ENCODE assay signal across 1 cellular context in genomic region chr19:38661996-38662395, GRCh38.
TF ChIP-seq lines count a peak whose summit lies in the region.

No MANE protein-coding gene starts in this region.

TF ChIP-seq in HepG2, 621 proteins besides CTCF, POLR2A, EP300 and RAD21:
- TF ChIP-seq, protein P1, sequence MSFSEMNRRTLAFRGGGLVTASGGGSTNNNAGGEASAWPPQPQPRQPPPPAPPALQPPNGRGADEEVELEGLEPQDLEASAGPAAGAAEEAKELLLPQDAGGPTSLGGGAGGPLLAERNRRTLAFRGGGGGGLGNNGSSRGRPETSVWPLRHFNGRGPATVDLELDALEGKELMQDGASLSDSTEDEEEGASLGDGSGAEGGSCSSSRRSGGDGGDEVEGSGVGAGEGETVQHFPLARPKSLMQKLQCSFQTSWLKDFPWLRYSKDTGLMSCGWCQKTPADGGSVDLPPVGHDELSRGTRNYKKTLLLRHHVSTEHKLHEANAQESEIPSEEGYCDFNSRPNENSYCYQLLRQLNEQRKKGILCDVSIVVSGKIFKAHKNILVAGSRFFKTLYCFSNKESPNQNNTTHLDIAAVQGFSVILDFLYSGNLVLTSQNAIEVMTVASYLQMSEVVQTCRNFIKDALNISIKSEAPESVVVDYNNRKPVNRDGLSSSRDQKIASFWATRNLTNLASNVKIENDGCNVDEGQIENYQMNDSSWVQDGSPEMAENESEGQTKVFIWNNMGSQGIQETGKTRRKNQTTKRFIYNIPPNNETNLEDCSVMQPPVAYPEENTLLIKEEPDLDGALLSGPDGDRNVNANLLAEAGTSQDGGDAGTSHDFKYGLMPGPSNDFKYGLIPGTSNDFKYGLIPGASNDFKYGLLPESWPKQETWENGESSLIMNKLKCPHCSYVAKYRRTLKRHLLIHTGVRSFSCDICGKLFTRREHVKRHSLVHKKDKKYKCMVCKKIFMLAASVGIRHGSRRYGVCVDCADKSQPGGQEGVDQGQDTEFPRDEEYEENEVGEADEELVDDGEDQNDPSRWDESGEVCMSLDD (CRISPR knock-in tag; IDR thresholded peaks at IDR 0.05; ENCODE audit: borderline replicate concordance): no peak
- no peak for TF ChIP-seq ZNF318 (CRISPR knock-in tag; IDR thresholded peaks at IDR 0.05)
- no peak for TF ChIP-seq ZNF230 (CRISPR knock-in tag; IDR thresholded peaks at IDR 0.05)
- TF ChIP-seq, protein P2, sequence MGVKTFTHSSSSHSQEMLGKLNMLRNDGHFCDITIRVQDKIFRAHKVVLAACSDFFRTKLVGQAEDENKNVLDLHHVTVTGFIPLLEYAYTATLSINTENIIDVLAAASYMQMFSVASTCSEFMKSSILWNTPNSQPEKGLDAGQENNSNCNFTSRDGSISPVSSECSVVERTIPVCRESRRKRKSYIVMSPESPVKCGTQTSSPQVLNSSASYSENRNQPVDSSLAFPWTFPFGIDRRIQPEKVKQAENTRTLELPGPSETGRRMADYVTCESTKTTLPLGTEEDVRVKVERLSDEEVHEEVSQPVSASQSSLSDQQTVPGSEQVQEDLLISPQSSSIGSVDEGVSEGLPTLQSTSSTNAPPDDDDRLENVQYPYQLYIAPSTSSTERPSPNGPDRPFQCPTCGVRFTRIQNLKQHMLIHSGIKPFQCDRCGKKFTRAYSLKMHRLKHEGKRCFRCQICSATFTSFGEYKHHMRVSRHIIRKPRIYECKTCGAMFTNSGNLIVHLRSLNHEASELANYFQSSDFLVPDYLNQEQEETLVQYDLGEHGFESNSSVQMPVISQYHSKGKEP (CRISPR knock-in tag; IDR thresholded peaks at IDR 0.05): no peak
- no peak for TF ChIP-seq ZNF629 (CRISPR knock-in tag; conservative IDR thresholded peaks at IDR 0.05)
- no peak for TF ChIP-seq YEATS2 (CRISPR knock-in tag; IDR thresholded peaks at IDR 0.05; ENCODE audit: borderline replicate concordance)
- no peak for TF ChIP-seq REPIN1 (CRISPR knock-in tag; IDR thresholded peaks at IDR 0.05; ENCODE audit: borderline replicate concordance, low read depth)
- no peak for TF ChIP-seq TRIM24 (CRISPR knock-in tag; IDR thresholded peaks at IDR 0.05)
- no peak for TF ChIP-seq ARNTL (CRISPR knock-in tag; IDR thresholded peaks at IDR 0.05)
